8 cellular contexts compared by ENCODE assay signal in the genomic region with DNA sequence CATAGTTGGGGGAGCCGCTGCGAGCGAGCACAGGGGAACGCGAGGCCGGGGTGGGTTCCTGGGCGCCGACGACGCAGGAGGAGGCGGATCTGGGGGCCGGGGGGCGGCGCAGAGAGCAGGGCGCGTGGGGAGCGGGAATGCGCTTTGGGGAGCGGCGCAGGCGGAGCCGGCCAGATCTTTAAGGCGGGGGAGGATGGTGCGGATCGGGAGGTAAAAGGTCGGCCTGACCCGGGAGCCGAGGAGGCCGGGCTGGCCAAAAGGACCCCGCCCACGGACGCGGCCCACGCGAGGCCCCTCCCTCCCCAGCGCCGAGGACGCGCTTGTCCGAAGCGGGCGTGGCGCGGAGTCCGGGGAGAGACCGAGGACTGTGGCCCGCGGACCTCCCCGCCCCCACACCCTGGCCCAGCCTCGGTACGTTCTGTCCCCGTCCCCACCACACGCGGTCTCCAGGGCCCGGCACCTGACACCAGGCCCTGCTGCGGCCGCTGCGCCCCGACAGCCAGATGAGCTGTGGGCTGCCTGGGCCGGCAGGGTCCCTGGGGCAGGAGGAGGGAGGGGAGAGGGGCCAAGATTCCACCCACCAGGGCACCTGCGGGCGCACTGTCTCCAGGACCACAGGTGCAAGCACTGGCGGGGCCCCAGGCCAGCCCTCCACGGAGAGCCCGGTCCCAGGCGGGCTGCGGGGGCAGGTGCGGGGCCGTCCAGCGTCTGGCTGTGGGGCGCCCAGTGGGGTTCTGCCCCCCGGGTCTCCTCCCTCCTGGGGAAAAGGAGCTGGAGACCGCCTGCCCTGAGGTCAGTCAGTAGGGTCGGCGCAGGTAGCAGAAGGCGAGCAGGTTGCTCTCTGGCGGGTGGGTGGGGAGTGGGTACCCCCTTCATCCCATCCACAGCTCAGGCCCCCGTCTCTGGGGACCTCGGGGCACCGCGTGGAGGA. TPM values are rescaled to one million over a fixed set of nuclear protein-coding genes. Genes with fewer than 3 reads are reported as not detected.
A peak's percentile ranks its signal among the peaks of the same experiment; 100 is the strongest.
DNase-seq lines count a peak whose midpoint lies in the region; ATAC-seq and TF ChIP-seq lines count a peak whose summit lies in the region.

No MANE protein-coding gene starts in this region.

- H3K36me3 ChIP-seq in right lobe of liver = no peaks in the 10 kb centered on the region

- peaks cover 57% of the 10 kb centered on the region for H3K4me1 Mint-ChIP-seq in dendritic cell treated with granulocyte-macrophage colony-stimulating factor and Interleukin-4, amounts not matched to agents 40 ng/mL and 50 ng/mL, for 4 days (ENCODE audit: low read depth)

- H3K4me3 Mint-ChIP-seq in dendritic cell treated with granulocyte-macrophage colony-stimulating factor and Interleukin-4, amounts not matched to agents 40 ng/mL and 50 ng/mL, for 4 days = peak overlapping the region; percentile 73

- TF ChIP-seq CTCF in AG04449 (IDR thresholded peaks at IDR 0.05; ENCODE audit: insufficient read depth, low read length, missing control alignments) = no peak
- TF ChIP-seq CTCF in right lobe of liver (IDR thresholded peaks at IDR 0.05) = no peak

- peak; percentile 22 for ATAC-seq in HG03196 (IDR thresholded peaks at IDR 0.05; ENCODE audit: unreplicated experiment)
- peak; percentile 52 to 76 (median 66) for ATAC-seq in right lobe of liver

- peaks cover 5% of the 10 kb centered on the region for H3K36me3 Mint-ChIP-seq in dendritic cell treated with granulocyte-macrophage colony-stimulating factor and Interleukin-4, amounts not matched to agents 40 ng/mL and 50 ng/mL, for 4 days (ENCODE audit: low read depth)

- POLR2A ChIA-PET in AG04449 (lab: Yijun Ruan, JAX) = interaction anchor here (0.9 to 1.5 kb wide), 5 partner anchors 9 to 36 kb away, joined by 3 to 7 read pairs (median 5); a partner anchor contains a TSS

- peak overlapping the region; percentile 55 for H3K4me3 ChIP-seq in AG04449 (ENCODE audit: low read depth, low read length)
- H3K4me3 ChIP-seq in right lobe of liver = peak overlapping the region; percentile 40 to 73 (median 72)

- peak overlapping the region; percentile 91 for H3K27ac Mint-ChIP-seq in dendritic cell treated with granulocyte-macrophage colony-stimulating factor and Interleukin-4, amounts not matched to agents 40 ng/mL and 50 ng/mL, for 4 days

- no peaks in the 10 kb centered on the region for H3K27me3 ChIP-seq in right lobe of liver

- DNase-seq in AG04449 (ENCODE audit: low read depth, low spot score) (no peak), T1000 (lab: John Stamatoyannopoulos, UW) (peak; percentile 59), right lobe of liver (peak; percentile 94 to 97 (median 96)), NCI-H345 (lab: John Stamatoyannopoulos, UW) (no peak)
- peak; percentile 63 to 77 (median 72) for DNase-seq in stimulated activated CD4-positive, alpha-beta T cell treated with anti-CD3 and anti-CD28 coated beads, TNF-alpha, amount 100 ng/mL, for 4 hours (ENCODE audit: low read depth in 3 of 3)

- 3% methylated on average over 17 of the region's 81 CpGs for WGBS in right lobe of liver (ENCODE audit: insufficient coverage, low coverage, low lambda C conversion rate, missing lambda C conversion rate)

- H3K27me3 Mint-ChIP-seq in dendritic cell treated with granulocyte-macrophage colony-stimulating factor and Interleukin-4, amounts not matched to agents 40 ng/mL and 50 ng/mL, for 4 days = peaks cover 4% of the 10 kb centered on the region

- in situ Hi-C loops in GM18951 (cut with MboI; ENCODE audit: low sequenced_read_pairs, unreplicated experiment) = no loop called here

- TF ChIP-seq POLR2A in GM18951 (IDR thresholded peaks at IDR 0.05; ENCODE audit: extremely low read depth, insufficient read depth, insufficient read length) = peak; percentile 6
- peak; percentile 70 for TF ChIP-seq POLR2A in right lobe of liver (IDR thresholded peaks at IDR 0.05)

- intact Hi-C loops in dendritic cell treated with granulocyte-macrophage colony-stimulating factor and Interleukin-4, amounts not matched to agents 40 ng/mL and 50 ng/mL, for 4 days (cut with micrococcal nuclease) = loop anchor here (5.0 kb wide), 1 partner anchor 39 kb away; no protein-coding TSS in a partner anchor
- intact Hi-C loops in right lobe of liver (cut with DNase I) = no loop called here

- peaks cover 0 to 46% (median 21%) of the 10 kb centered on the region in 4 donors for H3K4me1 ChIP-seq in right lobe of liver

- H3K27ac ChIP-seq in right lobe of liver = peak overlapping the region; percentile 85 to 97 (median 91)

- no peaks in the 10 kb centered on the region for H3K9me3 Mint-ChIP-seq in dendritic cell treated with granulocyte-macrophage colony-stimulating factor and Interleukin-4, amounts not matched to agents 40 ng/mL and 50 ng/mL, for 4 days

- CTCF ChIA-PET in AG04449 (lab: Yijun Ruan, JAX) = interaction anchor here (1.0 to 1.2 kb wide), 2 partner anchors 8 to 38 kb away, joined by 3 read pairs; no protein-coding TSS in a partner anchor

- no peaks in the 10 kb centered on the region for H3K9me3 ChIP-seq in right lobe of liver

RNA-seq across cellular contexts. Expression of a gene that starts 10.9 kb away (rescaled TPM):
- total RNA-seq in right lobe of liver = 10 to 100 TPM; 26.7 to 64.4 (median 32.8) TPM

RNA-seq across cellular contexts. Expression of a gene that starts 41.1 kb away (rescaled TPM):
- not detected for total RNA-seq in right lobe of liver

RNA-seq across cellular contexts. Expression of a gene that starts 53.1 kb away (rescaled TPM):
- total RNA-seq in right lobe of liver = 10 to 100 TPM; 26.0 to 56.4 (median 47.8) TPM

RNA-seq across cellular contexts. Expression of a gene that starts 53.3 kb away (rescaled TPM):
- 10 to 100 TPM; 15.1 to 19.0 (median 16.6) TPM for total RNA-seq in right lobe of liver

Comparison
In these comparisons a context has a peak if more than half of its experiments do, and no peak if none do; other contexts are left out.
1. DNase-seq: peak in T1000 (single experiment), right lobe of liver (3 of 3) and stimulated activated CD4-positive, alpha-beta T cell treated with anti-CD3 and anti-CD28 coated beads, TNF-alpha, amount 100 ng/mL, for 4 hours (3 of 3); none in AG04449 (single experiment) and NCI-H345 (single experiment).